8 cellular contexts compared by ENCODE assay signal in genomic region chr1:154353460-154353904, GRCh38. TPM values are rescaled to one million over a fixed set of nuclear protein-coding genes. Genes with fewer than 3 reads are reported as not detected.
DNase-seq lines count a peak whose midpoint lies in the region; ATAC-seq and TF ChIP-seq lines count a peak whose summit lies in the region.

No MANE protein-coding gene starts in this region.

- H3K27ac ChIP-seq in 22Rv1 (peak overlapping the region; percentile 51), testis (peak overlapping the region; percentile 70 to 77)

- H3K9ac ChIP-seq in NT2/D1 (ENCODE audit: insufficient read length, low read depth) = peak overlapping the region; percentile 85

- H3K4me3 ChIP-seq in NT2/D1 (ENCODE audit: insufficient read length, low read depth) = peak overlapping the region; percentile 42
- H3K4me3 ChIP-seq in testis = peak overlapping the region; percentile 29 to 54

- no TSS peak for BruUV-seq in MCF 10A (replicated peaks; lab: Mats Ljungman, UMichigan)

- H3K27me3 ChIP-seq in NT2/D1 (ENCODE audit: insufficient read depth, insufficient read length) (no peaks in the 10 kb centered on the region), testis (no peaks in the 10 kb centered on the region)

- peaks cover 13% of the 10 kb centered on the region for H3K27me3 Mint-ChIP-seq in MCF 10A (ENCODE audit: insufficient read depth, unreplicated experiment)

- H3K36me3 ChIP-seq in NT2/D1 (ENCODE audit: insufficient read depth, insufficient read length, low read length) (peaks cover 24% of the 10 kb centered on the region), testis (ENCODE audit: low read depth, missing control alignments) (no peaks in the 10 kb centered on the region)

- no peak for TF ChIP-seq POLR2A in testis (IDR thresholded peaks at IDR 0.05)

- H3K4me1 Mint-ChIP-seq in MCF 10A (ENCODE audit: insufficient read depth, unreplicated experiment) = peaks cover 19% of the 10 kb centered on the region

- no peaks in the 10 kb centered on the region for H3K9me3 Mint-ChIP-seq in MCF 10A (ENCODE audit: unreplicated experiment)

- no peak overlapping the region for H3K4me3 Mint-ChIP-seq in MCF 10A (ENCODE audit: unreplicated experiment)

- CTCF ChIA-PET in MCF 10A (lab: Yijun Ruan, JAX) = interaction anchor here (0.6 to 2.0 kb wide), 4 partner anchors 18 to 274 kb away, joined by 3 to 14 read pairs (median 3); no protein-coding TSS in a partner anchor

- intact Hi-C loops in MCF 10A (cut with micrococcal nuclease) = loop anchor here (5.0 kb wide), 1 partner anchor 124 kb away; no protein-coding TSS in a partner anchor
- intact Hi-C loops in testis (cut with DNase I; ENCODE audit: low total_unique reads) = no loop called here

- H3K27ac Mint-ChIP-seq in MCF 10A (ENCODE audit: low read depth, unreplicated experiment) = no peak overlapping the region

- POLR2A ChIA-PET in MCF 10A (lab: Yijun Ruan, JAX) = interaction anchor here (0.9 kb wide), 1 partner anchor 10 kb away, joined by 3 read pairs; no protein-coding TSS in a partner anchor

- H3K4me1 ChIP-seq in NT2/D1 (ENCODE audit: insufficient read depth, insufficient read length) (peaks cover 37% of the 10 kb centered on the region), testis (peaks cover 32% of the 10 kb centered on the region)

- H3K36me3 Mint-ChIP-seq in MCF 10A (ENCODE audit: insufficient read depth, unreplicated experiment) = peaks cover 12% of the 10 kb centered on the region

- no peak for ATAC-seq in HG02970 (IDR thresholded peaks at IDR 0.05; ENCODE audit: low FRiP score, unreplicated experiment)

- TF ChIP-seq CTCF in 22Rv1 (IDR thresholded peaks at IDR 0.05) (peak; percentile 68), MCF 10A (IDR thresholded peaks at IDR 0.05; ENCODE audit: unreplicated experiment) (peak; percentile 16), testis (IDR thresholded peaks at IDR 0.05) (no peak)

- DNase-seq in GM03348 (ENCODE audit: low spot score) (peak; percentile 69), NT2/D1 (ENCODE audit: low read depth, low spot score) (no peak), MCF 10A (ENCODE audit: unreplicated experiment) (peak; percentile 57), left kidney (ENCODE audit: low read depth, low spot score) (peak; percentile 40), testis (peak; percentile 48), DMS79 treated with DMSO at 0.1 percent for 48 hours (lab: John Stamatoyannopoulos, UW) (no peak)

- WGBS in testis, 2 donors = 0 to 8% methylated on average over 1 of the region's 1 CpG

- H3K9me3 ChIP-seq in NT2/D1 (ENCODE audit: insufficient read depth, low read length) (no peaks in the 10 kb centered on the region), testis (no peaks in the 10 kb centered on the region)

RNA-seq across cellular contexts. Expression of gene ATP8B2, which starts 28.2 kb away (rescaled TPM):
- total RNA-seq in MCF 10A (2022) (27.1 and 66.3 TPM in 2 replicates), testis (100 to 1,000 TPM; 179 to 204 TPM)
- polyA plus RNA-seq in testis (ENCODE audit: insufficient read depth, low read depth, low replicate concordance) = 50.9 TPM

RNA-seq across cellular contexts. Expression of gene AQP10, which starts 32.6 kb away (rescaled TPM):
- total RNA-seq in MCF 10A (2022) (not detected in 2 replicates), testis (1 to 10 TPM; 2.0 to 2.2 TPM)
- 0.41 TPM for polyA plus RNA-seq in testis (ENCODE audit: insufficient read depth, low read depth, low replicate concordance)

RNA-seq across cellular contexts. Expression of gene IL6R, which starts 51.7 kb away (rescaled TPM):
- total RNA-seq in MCF 10A (2022) (22.8 and 41.0 TPM in 2 replicates), testis (10 to 100 TPM; 25.0 to 29.7 TPM)
- polyA plus RNA-seq in testis (ENCODE audit: insufficient read depth, low read depth, low replicate concordance) = 8.5 TPM

Comparison
In these comparisons a context has a peak if more than half of its experiments do, and no peak if none do; other contexts are left out.
1. CTCF ChIP-seq: peak in 22Rv1 (single experiment) and MCF 10A (single experiment); none in testis (0 of 3).
2. DNase-seq: peak in GM03348 (single experiment), MCF 10A (single experiment), left kidney (single experiment) and testis (single experiment); none in NT2/D1 (single experiment) and DMS79 treated with DMSO at 0.1 percent for 48 hours (single experiment).